Comparison of ENCODE assay signal across 15 cellular contexts in genomic region chr9:132032584-132032945, GRCh38. TPM values are rescaled to one million over a fixed set of nuclear protein-coding genes. Genes with fewer than 3 reads are reported as not detected.
DNase-seq lines count a peak whose midpoint lies in the region; ATAC-seq and TF ChIP-seq lines count a peak whose summit lies in the region.
"Had no signal": no experiment of that assay in that cellular context is flagged by ENCODE, and none has a peak within 500 bp of the region (broad histone marks: within the 10 kb centered on the region; RNA-seq: fewer than 3 reads in every experiment).

No MANE protein-coding gene starts in this region.

- no peak overlapping the region for H3K14ac ChIP-seq in neuronal stem cell (ENCODE audit: low read length)

- no CpG with 5 or more reads among the region's 4 CpGs for WGBS in neuronal stem cell (ENCODE audit: extremely low coverage in 2 of 2, insufficient read length in 2 of 2, insufficient replicate concordance in 1 of 2), 2 donors

- no peak overlapping the region for H2BK120ac ChIP-seq in neuronal stem cell (ENCODE audit: low read depth, low read length)

- DNase-seq in Right ventricle myocardium superior (no peak), cardiac septum (ENCODE audit: low spot score) (no peak), NCI-H2029 (lab: John Stamatoyannopoulos, UW) (peak; percentile 67), left cardiac atrium (no peak), neuronal stem cell (ENCODE audit: low spot score) (no peak), erythroblast (lab: John Stamatoyannopoulos, UW) (no peak), AG08396 (ENCODE audit: low spot score) (no peak)
- DNase-seq: activated CD4-positive, alpha-beta T cell treated with anti-CD3 and anti-CD28 coated beads for 36 hours; activated T-cell treated with anti-CD3 and anti-CD28 coated beads, Interleukin-2, amount 50 U/mL, for 48 hours; aorta; dermis blood vessel endothelial cell; NCI-H1048; NCI-H446 had no signal

- peaks cover 2% of the 10 kb centered on the region for H3K79me1 ChIP-seq in neuronal stem cell (ENCODE audit: low read depth, low read length)

- H3K18ac ChIP-seq in neuronal stem cell (ENCODE audit: low read length) = no peak overlapping the region

- H3K4ac ChIP-seq in neuronal stem cell (ENCODE audit: low read length) = no peak overlapping the region

- no peaks in the 10 kb centered on the region for H3K9me3 ChIP-seq in neuronal stem cell (replicated peaks in 1 of 2; ENCODE audit: control insufficient read depth in 2 of 2, insufficient read depth in 1 of 2, low read depth in 1 of 2, low read length in 2 of 2)

- no peak overlapping the region for H2AFZ ChIP-seq in neuronal stem cell (ENCODE audit: low read length)
- H2AFZ ChIP-seq: parathyroid adenoma had no signal

- TF ChIP-seq POLR2A in erythroblast (IDR thresholded peaks at IDR 0.05; ENCODE audit: low read length) = no peak

- no peak overlapping the region for H4K8ac ChIP-seq in neuronal stem cell (ENCODE audit: low read depth, low read length)

- no peak overlapping the region for H2BK12ac ChIP-seq in neuronal stem cell (ENCODE audit: low read length)

- H3K4me2 ChIP-seq in neuronal stem cell (ENCODE audit: insufficient read depth, low read length, poor library complexity, severe bottlenecking) = no peak overlapping the region

- H4K91ac ChIP-seq in neuronal stem cell (ENCODE audit: low read depth, low read length, poor library complexity) = no peak overlapping the region

- H3K27me3 ChIP-seq in neuronal stem cell (ENCODE audit: control insufficient read depth in 3 of 3, insufficient read depth in 3 of 3, low read depth in 1 of 3, low read length in 3 of 3) = no peaks in the 10 kb centered on the region

- no peak overlapping the region for H2BK15ac ChIP-seq in neuronal stem cell (ENCODE audit: low read length)

- no peak overlapping the region for H2BK5ac ChIP-seq in neuronal stem cell (ENCODE audit: low read length)

- no peak overlapping the region for H2AK5ac ChIP-seq in neuronal stem cell (ENCODE audit: low read depth, low read length)

- peak; percentile 84 for ATAC-seq in Right ventricle myocardium superior (ENCODE audit: poor library complexity)
- ATAC-seq in left cardiac atrium = peak; percentile 72 to 89
- ATAC-seq in HG02642 (IDR thresholded peaks at IDR 0.05; ENCODE audit: poor library complexity, unreplicated experiment) = no peak
- ATAC-seq: activated CD4-positive, alpha-beta T cell treated with anti-CD3 and anti-CD28 coated beads for 36 hours had no signal

- peaks cover 8 to 53% of the 10 kb centered on the region in 2 donors for H3K4me1 ChIP-seq in neuronal stem cell (ENCODE audit: control insufficient read depth in 2 of 2, insufficient read depth in 1 of 2, low read depth in 1 of 2, low read length in 2 of 2)
- H3K4me1 ChIP-seq: parathyroid adenoma had no signal

- H3K36me3 ChIP-seq in neuronal stem cell (replicated peaks in 1 of 2; ENCODE audit: control insufficient read depth in 2 of 2, insufficient read depth in 2 of 2, low read length in 2 of 2) = no peaks in the 10 kb centered on the region

- H3K23ac ChIP-seq in neuronal stem cell (ENCODE audit: low read depth, low read length, poor library complexity) = no peak overlapping the region

- no peak overlapping the region for H3K4me3 ChIP-seq in neuronal stem cell (ENCODE audit: low read length in 2 of 2)

- H3K27ac ChIP-seq in neuronal stem cell (replicated peaks; ENCODE audit: low read length) = no peak overlapping the region
- H3K27ac ChIP-seq: parathyroid adenoma had no signal

- intact Hi-C loops in Right ventricle myocardium superior (cut with DNase I) (no loop called here), cardiac septum (cut with DNase I) (no loop called here), left cardiac atrium (cut with DNase I) (no loop called here)

- H3K9ac ChIP-seq in neuronal stem cell (ENCODE audit: low read depth, low read length, poor library complexity) = no peak overlapping the region
- H3K9ac ChIP-seq: parathyroid adenoma had no signal

RNA-seq across cellular contexts. Expression of gene MED27, which starts 47.1 kb away (rescaled TPM):
- 13.7 TPM for total RNA-seq in Right ventricle myocardium superior
- 19.2 TPM for total RNA-seq in cardiac septum
- total RNA-seq in left cardiac atrium = 10 to 100 TPM; 15.0 to 21.2 TPM
- 35.0 TPM for polyA plus RNA-seq in neuronal stem cell (2013, experiment 1 of 2)
- 35.1 TPM for polyA plus RNA-seq in neuronal stem cell (2013, experiment 2 of 2)
